In genomic region chr7:143284591-143285453, GRCh38 we compare ENCODE assay signal across 8 cellular contexts. TPM values are rescaled to one million over a fixed set of nuclear protein-coding genes. Genes with fewer than 3 reads are reported as not detected.
A peak's percentile ranks its signal among the peaks of the same experiment; 100 is the strongest.
DNase-seq lines count a peak whose midpoint lies in the region; ATAC-seq, FAIRE-seq and TF ChIP-seq lines count a peak whose summit lies in the region.

TMEM139 (plus strand) TSS chr7:143284958; CDS start chr7:143285958, 1,000 bp downstream.

- FAIRE-seq in urothelium cell line (lab: Jason Lieb, UNC), result no peak

- H3K4me1 ChIP-seq in mucosa of descending colon (ENCODE audit: low read depth), result peaks cover 48% of the 10 kb centered on the region

- no peaks in the 10 kb centered on the region for H3K9me3 ChIP-seq in mucosa of descending colon

- H3K36me3 ChIP-seq in mucosa of descending colon (ENCODE audit: low read depth), result no peaks in the 10 kb centered on the region

- peak within 1 kb of the TSS in 58 of 59 donors; percentile 69 to 98 (median 93) for H3K27ac ChIP-seq in dorsolateral prefrontal cortex

- no peaks in the 10 kb centered on the region for H3K27me3 ChIP-seq in dorsolateral prefrontal cortex

- DNase-seq in C1 segment of cervical spinal cord (lab: John Stamatoyannopoulos, UW) (peak in 9 of 14 donors; percentile 11 to 64 (median 27)), NCI-H1048 (lab: John Stamatoyannopoulos, UW) (peak; percentile 33), dorsolateral prefrontal cortex (peak in 2 of 10 donors; percentile 27 to 50), mucosa of descending colon (peak; percentile 82 to 87 (median 83)), AG08395 (ENCODE audit: low spot score) (no peak), urothelium cell line (ENCODE audit: low spot score) (no peak)

- H3K4me3 ChIP-seq in dorsolateral prefrontal cortex, result peak within 1 kb of the TSS in 48 of 59 donors; percentile 3 to 59 (median 34)
- no peak within 1 kb of the TSS for H3K4me3 ChIP-seq in mucosa of descending colon

- ATAC-seq in mucosa of descending colon (peak; percentile 66), GM19452 (IDR thresholded peaks at IDR 0.05; ENCODE audit: unreplicated experiment) (no peak), HG03571 (IDR thresholded peaks at IDR 0.05; ENCODE audit: unreplicated experiment) (no peak)

- TF ChIP-seq CTCF in dorsolateral prefrontal cortex (IDR thresholded peaks at IDR 0.05 in 54 of 56, conservative IDR thresholded peaks at IDR 0.05 in 2 of 56; ENCODE audit: low read depth in 1 of 56, partially characterized antibody in 56 of 56) (no peak), mucosa of descending colon (IDR thresholded peaks at IDR 0.05) (no peak)

- intact Hi-C loops in dorsolateral prefrontal cortex (cut with DNase I) (loop anchor here (5.0 kb wide), 4 partner anchors 43 to 433 kb away; partner anchors contain the start of genes FAM131B (in 1 of the 2) and ZYX (in 1 of the 2)), mucosa of descending colon (cut with DNase I, micrococcal nuclease) (no loop called here)

RNA-seq across cellular contexts. Expression of gene TMEM139, which starts in this region (rescaled TPM):
- 10 to 100 TPM in 2 of 120 experiments, 1 to 10 TPM in 93, under 1 TPM in 21, not detected in 4; 0.32 to 13.2 (median 2.1) TPM for total RNA-seq in dorsolateral prefrontal cortex
- total RNA-seq in mucosa of descending colon, result 10 to 100 TPM; 16.2 to 49.4 (median 46.6) TPM

Comparison
In these comparisons a context has a peak if more than half of its experiments do, and no peak if none do; other contexts are left out.
1. DNase-seq: peak in C1 segment of cervical spinal cord (9 of 14), NCI-H1048 (single experiment) and mucosa of descending colon (3 of 3); none in AG08395 (single experiment) and urothelium cell line (single experiment).
2. intact Hi-C loops: an anchor here in dorsolateral prefrontal cortex (5.0 kb wide); none called in mucosa of descending colon.